11 cellular contexts compared by ENCODE assay signal in genomic region chr12:87667378-87667777, GRCh38.
DNase-seq lines count a peak whose midpoint lies in the region; ATAC-seq and TF ChIP-seq lines count a peak whose summit lies in the region.
"Had no signal": no experiment of that assay in that cellular context is flagged by ENCODE, and none has a peak within 500 bp of the region (broad histone marks: within the 10 kb centered on the region; RNA-seq: fewer than 3 reads in every experiment).

No MANE protein-coding gene starts in this region.

- peak; percentile 15 for DNase-seq in DMS53 treated with DMSO at 0.1 percent for 48 hours (lab: John Stamatoyannopoulos, UW; ENCODE audit: unreplicated experiment)
- DNase-seq in M059J (ENCODE audit: low read depth), result peak; percentile 70
- DNase-seq in brain microvascular endothelial cell, result peak; percentile 40
- no peak for DNase-seq in mesothelial cell of epicardium (ENCODE audit: low spot score in 2 of 2, unreplicated experiment in 2 of 2)
- DNase-seq in NCI-H2171 (lab: John Stamatoyannopoulos, UW), result no peak
- DNase-seq: activated naive CD8-positive, alpha-beta T cell treated with anti-CD3 and anti-CD28 coated beads, Interleukin-2, amount 10 ng/mL, durations not matched to agents 7 days and 5 days; NCI-H1105; upper lobe of left lung had no signal

- peak overlapping the region; percentile 16 for H3K27ac Mint-ChIP-seq in mesothelial cell of epicardium
- H3K27ac Mint-ChIP-seq: activated naive CD8-positive, alpha-beta T cell treated with anti-CD3 and anti-CD28 coated beads, Interleukin-2, amount 10 ng/mL, durations not matched to agents 7 days and 5 days had no signal

- H3K27me3 ChIP-seq in brain microvascular endothelial cell (replicated peaks), result no peaks in the 10 kb centered on the region
- H3K27me3 ChIP-seq: upper lobe of left lung had no signal

- peaks cover 11% of the 10 kb centered on the region for H3K4me1 Mint-ChIP-seq in mesothelial cell of epicardium
- H3K4me1 Mint-ChIP-seq: activated naive CD8-positive, alpha-beta T cell treated with anti-CD3 and anti-CD28 coated beads, Interleukin-2, amount 10 ng/mL, durations not matched to agents 7 days and 5 days had no signal

- no peak overlapping the region for H3K4me3 ChIP-seq in brain microvascular endothelial cell (ENCODE audit: low read depth, low read length)
- H3K4me3 ChIP-seq: upper lobe of left lung had no signal

- H3K36me3 ChIP-seq in brain microvascular endothelial cell (replicated peaks), result no peaks in the 10 kb centered on the region
- H3K36me3 ChIP-seq: upper lobe of left lung had no signal

- H3K36me3 Mint-ChIP-seq in mesothelial cell of epicardium, result peaks cover 2% of the 10 kb centered on the region
- H3K36me3 Mint-ChIP-seq: activated naive CD8-positive, alpha-beta T cell treated with anti-CD3 and anti-CD28 coated beads, Interleukin-2, amount 10 ng/mL, durations not matched to agents 7 days and 5 days had no signal

- no peak overlapping the region for H3K4me3 Mint-ChIP-seq in mesothelial cell of epicardium
- H3K4me3 Mint-ChIP-seq: activated naive CD8-positive, alpha-beta T cell treated with anti-CD3 and anti-CD28 coated beads, Interleukin-2, amount 10 ng/mL, durations not matched to agents 7 days and 5 days had no signal

- no peaks in the 10 kb centered on the region for H3K27me3 Mint-ChIP-seq in mesothelial cell of epicardium (ENCODE audit: low read depth)
- H3K27me3 Mint-ChIP-seq: activated naive CD8-positive, alpha-beta T cell treated with anti-CD3 and anti-CD28 coated beads, Interleukin-2, amount 10 ng/mL, durations not matched to agents 7 days and 5 days had no signal

- ATAC-seq in GM21529 (IDR thresholded peaks at IDR 0.05; ENCODE audit: unreplicated experiment) (no peak), GM21528 (IDR thresholded peaks at IDR 0.05; ENCODE audit: low FRiP score, unreplicated experiment) (no peak), GM18517 (IDR thresholded peaks at IDR 0.05; ENCODE audit: unreplicated experiment) (no peak)

- in situ Hi-C loops in brain microvascular endothelial cell (cut with HindIII; ENCODE audit: low pct_ligation_motif_present, low sequenced_read_pairs), result no loop called here

- H3K27ac ChIP-seq in brain microvascular endothelial cell, result no peak overlapping the region
- H3K27ac ChIP-seq: upper lobe of left lung had no signal

- peak; percentile 43 for TF ChIP-seq CTCF in brain microvascular endothelial cell (IDR thresholded peaks at IDR 0.05; ENCODE audit: low read depth, low read length, missing control alignments)
- TF ChIP-seq CTCF in mesothelial cell of epicardium (IDR thresholded peaks at IDR 0.05; ENCODE audit: unreplicated experiment), result no peak

- peaks cover 23% of the 10 kb centered on the region for H3K9me3 Mint-ChIP-seq in mesothelial cell of epicardium
- H3K9me3 Mint-ChIP-seq: activated naive CD8-positive, alpha-beta T cell treated with anti-CD3 and anti-CD28 coated beads, Interleukin-2, amount 10 ng/mL, durations not matched to agents 7 days and 5 days had no signal

Comparison
In these comparisons a context has a peak if more than half of its experiments do, and no peak if none do; other contexts are left out.
1. DNase-seq: peak in DMS53 treated with DMSO at 0.1 percent for 48 hours (single experiment), M059J (single experiment) and brain microvascular endothelial cell (single experiment); none in mesothelial cell of epicardium (0 of 2) and NCI-H2171 (single experiment).